ENCODE assay signal across 19 cellular contexts in genomic region chr11:134536219-134536618, GRCh38.
"Had no signal": no experiment of that assay in that cellular context is flagged by ENCODE, and none has a peak within 500 bp of the region (broad histone marks: within the 10 kb centered on the region; RNA-seq: fewer than 3 reads in every experiment).

No MANE protein-coding gene starts in this region.

- H3K4me1 Mint-ChIP-seq: activated CD4-positive, alpha-beta T cell treated with anti-CD3 and anti-CD28 coated beads for 36 hours; stimulated activated memory B cell treated with anti-CD40 and anti-IgM and Interleukin-4, amounts not matched to agents 10 μg/mL and 1 μg/mL and 100 μg/mL, for 72 hours had no signal

- H3K4me3 ChIP-seq: adrenal gland, heart right ventricle, skin epidermis, upper lobe of left lung had no signal

- H3K4me3 Mint-ChIP-seq: activated CD4-positive, alpha-beta T cell treated with anti-CD3 and anti-CD28 coated beads for 36 hours; activated CD8-positive, alpha-beta T cell treated with anti-CD3 and anti-CD28 coated beads, Interleukin-2, amount 10 ng/mL, durations not matched to agents 7 days and 5 days; neural crest cell; stimulated activated memory B cell treated with anti-CD40 and anti-IgM and Interleukin-4, amounts not matched to agents 10 μg/mL and 1 μg/mL and 100 μg/mL, for 72 hours had no signal

- H3K27ac ChIP-seq: adrenal gland, heart right ventricle, parathyroid adenoma, skin epidermis, upper lobe of left lung, WERI-Rb-1 had no signal

- H3K4me1 ChIP-seq: adrenal gland, parathyroid adenoma, upper lobe of left lung had no signal

- H3K36me3 Mint-ChIP-seq: stimulated activated memory B cell treated with anti-CD40 and anti-IgM and Interleukin-4, amounts not matched to agents 10 μg/mL and 1 μg/mL and 100 μg/mL, for 72 hours had no signal

- H3K27ac Mint-ChIP-seq: activated CD4-positive, alpha-beta T cell treated with anti-CD3 and anti-CD28 coated beads for 36 hours; activated CD8-positive, alpha-beta T cell treated with anti-CD3 and anti-CD28 coated beads, Interleukin-2, amount 10 ng/mL, durations not matched to agents 7 days and 5 days; stimulated activated memory B cell treated with anti-CD40 and anti-IgM and Interleukin-4, amounts not matched to agents 10 μg/mL and 1 μg/mL and 100 μg/mL, for 72 hours had no signal

- H3K9me3 ChIP-seq: adrenal gland, heart right ventricle, SK-N-SH had no signal

- DNase-seq: activated CD4-positive, alpha-beta T cell treated with anti-CD3 and anti-CD28 coated beads for 36 hours; activated CD8-positive, alpha-beta T cell treated with anti-CD3 and anti-CD28 coated beads, Interleukin-2, amount 10 ng/mL, durations not matched to agents 7 days and 5 days; activated naive CD4-positive, alpha-beta T cell; activated T-cell treated with anti-CD3 and anti-CD28 coated beads, Interleukin-2, amount 50 U/mL, for 1 hour; central memory CD4-positive, alpha-beta T cell; cortex of kidney; effector CD8-positive, alpha-beta T cell; left ventricle myocardium superior; mesenchymal stem cell; SK-N-SH; T-helper 1 cell; upper lobe of left lung had no signal

- H3K36me3 ChIP-seq: adrenal gland, heart right ventricle, upper lobe of left lung, WERI-Rb-1 had no signal

- H3K9me3 Mint-ChIP-seq: neural crest cell; stimulated activated memory B cell treated with anti-CD40 and anti-IgM and Interleukin-4, amounts not matched to agents 10 μg/mL and 1 μg/mL and 100 μg/mL, for 72 hours had no signal

- ATAC-seq: activated CD4-positive, alpha-beta T cell treated with anti-CD3 and anti-CD28 coated beads for 36 hours; activated CD8-positive, alpha-beta T cell treated with anti-CD3 and anti-CD28 coated beads, Interleukin-2, amount 10 ng/mL, durations not matched to agents 7 days and 5 days; heart right ventricle; left ventricle myocardium superior; stimulated activated memory B cell treated with anti-CD40 and anti-IgM and Interleukin-4, amounts not matched to agents 10 μg/mL and 1 μg/mL and 100 μg/mL, for 72 hours had no signal

- H3K27me3 ChIP-seq: adrenal gland, upper lobe of left lung had no signal
